ENCODE assay signal across 10 cellular contexts in genomic region chr9:109745335-109746283, GRCh38. TPM values are rescaled to one million over a fixed set of nuclear protein-coding genes. Genes with fewer than 3 reads are reported as not detected.
DNase-seq lines count a peak whose midpoint lies in the region; ATAC-seq, FAIRE-seq and TF ChIP-seq lines count a peak whose summit lies in the region.
"Had no signal": no experiment of that assay in that cellular context is flagged by ENCODE, and none has a peak within 500 bp of the region (broad histone marks: within the 10 kb centered on the region; RNA-seq: fewer than 3 reads in every experiment).

No MANE protein-coding gene starts in this region.

- H3K79me2 ChIP-seq in SK-N-SH (ENCODE audit: insufficient read depth): no peaks in the 10 kb centered on the region

- no peaks in the 10 kb centered on the region for H3K9me2 ChIP-seq in SK-N-SH

- no peaks in the 10 kb centered on the region for H4K20me1 ChIP-seq in SK-N-SH (ENCODE audit: insufficient read depth)

- H3K9ac ChIP-seq in SK-N-SH: no peak overlapping the region

- 18% methylated on average over 11 of the region's 11 CpGs for WGBS in SK-N-SH (ENCODE audit: low lambda C conversion rate)

- no peaks in the 10 kb centered on the region for H3K36me3 ChIP-seq in SK-N-SH (replicated peaks in 1 of 2; ENCODE audit: control insufficient read depth in 1 of 2, insufficient read depth in 2 of 2, low read length in 1 of 2)
- H3K36me3 ChIP-seq in lower lobe of right lung: no peaks in the 10 kb centered on the region
- H3K36me3 ChIP-seq in uterus: no peaks in the 10 kb centered on the region

- TF ChIP-seq EP300 in SK-N-SH (IDR thresholded peaks at IDR 0.05; ENCODE audit: borderline replicate concordance in 1 of 2, low read depth in 1 of 2, low read length in 1 of 2): no peak

- POLR2A ChIA-PET in SK-N-SH (lab: Yijun Ruan, JAX): no interaction called here

- intact Hi-C loops in lower lobe of right lung (cut with DNase I): no loop called here
- intact Hi-C loops in uterus (cut with DNase I; ENCODE audit: low total_unique reads): no loop called here

- peak overlapping the region; percentile 27; the same call in 1 of the 2 replicates for H2AFZ ChIP-seq in SK-N-SH (ENCODE audit: low read depth)

- TF ChIP-seq RAD21 in SK-N-SH (IDR thresholded peaks at IDR 0.05; ENCODE audit: low read length): no peak

- no peaks in the 10 kb centered on the region; a peak in 2 of 4 replicates for H3K4me1 ChIP-seq in SK-N-SH (ENCODE audit: control insufficient read depth in 1 of 2, insufficient read depth in 2 of 2, low read depth in 1 of 2, low read length in 1 of 2)
- peaks cover 10% of the 10 kb centered on the region for H3K4me1 ChIP-seq in lower lobe of right lung
- peaks cover 0 to 9% of the 10 kb centered on the region in 2 donors for H3K4me1 ChIP-seq in uterus

- H3K27me3 ChIP-seq in SK-N-SH (ENCODE audit: insufficient read depth) (no peaks in the 10 kb centered on the region; the same call in 1 of the 2 replicates), lower lobe of right lung (ENCODE audit: low read depth) (no peaks in the 10 kb centered on the region), uterus (no peaks in the 10 kb centered on the region)

- TF ChIP-seq CTCF in SK-N-SH (IDR thresholded peaks at IDR 0.05): no peak
- no peak for TF ChIP-seq CTCF in choroid plexus epithelial cell (conservative IDR thresholded peaks at IDR 0.05; ENCODE audit: low read depth, low read length)
- TF ChIP-seq CTCF in lower lobe of right lung (IDR thresholded peaks at IDR 0.05): no peak
- TF ChIP-seq CTCF in uterus (IDR thresholded peaks at IDR 0.05): no peak

- DNase-seq in SK-N-SH: no peak
- DNase-seq in choroid plexus epithelial cell (ENCODE audit: low read depth): peak; percentile 74
- peak; percentile 67 for DNase-seq in lower lobe of right lung
- DNase-seq in uterus: peak; percentile 65 to 73
- no peak for DNase-seq in HTR-8/SVneo (ENCODE audit: insufficient read length, low spot score)
- no peak for DNase-seq in NCI-H82 (lab: John Stamatoyannopoulos, UW)
- DNase-seq: activated CD4-positive, alpha-beta T cell treated with anti-CD3 and anti-CD28 coated beads, Interleukin-2, amount 50 U/mL, for 1 hour had no signal

- no peaks in the 10 kb centered on the region for H3F3A ChIP-seq in SK-N-SH (replicated peaks; ENCODE audit: insufficient read depth)

- no peak overlapping the region; a peak in 1 of 4 replicates for H3K4me3 ChIP-seq in SK-N-SH (ENCODE audit: low read depth in 2 of 2, low read length in 1 of 2)
- no peak overlapping the region for H3K4me3 ChIP-seq in choroid plexus epithelial cell (ENCODE audit: low read depth, low read length)
- no peak overlapping the region for H3K4me3 ChIP-seq in lower lobe of right lung
- no peak overlapping the region for H3K4me3 ChIP-seq in uterus

- H3K27ac ChIP-seq in SK-N-SH (ENCODE audit: low read depth in 2 of 2, low read length in 1 of 2) (no peak overlapping the region), lower lobe of right lung (peak overlapping the region; percentile 56), uterus (peak overlapping the region; percentile 59 to 71)

- ATAC-seq in SK-N-SH treated with all-trans-retinoic acid at 6 μM for 48 hours: no peak
- ATAC-seq in lower lobe of right lung: peak; percentile 76 to 95
- no peak for ATAC-seq in HG02798 (IDR thresholded peaks at IDR 0.05; ENCODE audit: poor library complexity, unreplicated experiment)

- H3K9me3 ChIP-seq in SK-N-SH: no peaks in the 10 kb centered on the region
- H3K9me3 ChIP-seq in lower lobe of right lung: no peaks in the 10 kb centered on the region
- H3K9me3 ChIP-seq in uterus: no peaks in the 10 kb centered on the region

- FAIRE-seq in HTR-8/SVneo (lab: Jason Lieb, UNC): no peak
- FAIRE-seq: colon had no signal

- TF ChIP-seq POLR2A in uterus (IDR thresholded peaks at IDR 0.05): no peak

- H3K4me2 ChIP-seq in SK-N-SH: no peak overlapping the region

- CTCF ChIA-PET in SK-N-SH (lab: Yijun Ruan, JAX): no interaction called here

TF ChIP-seq in SK-N-SH, 30 proteins besides CTCF, POLR2A, EP300 and RAD21:
- TF ChIP-seq YY1 (IDR thresholded peaks at IDR 0.05; ENCODE audit: low read depth) (no peak), ELF1 (IDR thresholded peaks at IDR 0.05) (no peak), GATA2 (CRISPR knock-in tag; IDR thresholded peaks at IDR 0.05) (no peak), IRF3 (IDR thresholded peaks at IDR 0.05; ENCODE audit: low read depth, low read length) (no peak), PBX3 (IDR thresholded peaks at IDR 0.05) (no peak), SIN3A (IDR thresholded peaks at IDR 0.05; ENCODE audit: borderline replicate concordance, low read depth, low read length) (no peak), TCF12 (IDR thresholded peaks at IDR 0.05) (no peak), SMC3 (IDR thresholded peaks at IDR 0.05; ENCODE audit: low read depth, low read length) (no peak), NFIC (IDR thresholded peaks at IDR 0.05; ENCODE audit: borderline replicate concordance) (no peak), JUND (IDR thresholded peaks at IDR 0.05) (no peak)
TF ChIP-seq in SK-N-SH: peak in this region for 0.

TF ChIP-seq in SK-N-SH treated with all-trans-retinoic acid at 6 μM for 48 hours, 23 proteins besides CTCF, POLR2A, EP300 and RAD21:
- TF ChIP-seq SNAI2 (CRISPR knock-in tag; IDR thresholded peaks at IDR 0.05): no peak
- TF ChIP-seq ESRRG (CRISPR knock-in tag; IDR thresholded peaks at IDR 0.05): no peak
TF ChIP-seq in SK-N-SH treated with all-trans-retinoic acid at 6 μM for 48 hours: peak in this region for 0.

RNA-seq across cellular contexts. Expression of gene PALM2AKAP2, which starts 34.4 kb away (rescaled TPM):
- polyA plus RNA-seq in SK-N-SH (2012; rRNA removed): 3.6 and 4.3 TPM in 2 replicates
- 4.1 and 4.8 TPM in 2 replicates for polyA plus RNA-seq in SK-N-SH (2012; cell fraction: cytosol; rRNA removed)
- 1.9 and 2.7 TPM in 2 replicates for polyA plus RNA-seq in SK-N-SH (2012; cell fraction: nucleus; rRNA removed)
- total RNA-seq in lower lobe of right lung (26.2 TPM), uterus (10 to 100 TPM in 3 of 4 donors, 1 to 10 TPM in 1; 2.1 to 49.5 (median 26.3) TPM)

Comparison
In these comparisons a context has a peak if more than half of its experiments do, and no peak if none do; other contexts are left out.
1. DNase-seq: peak in choroid plexus epithelial cell (single experiment), lower lobe of right lung (single experiment) and uterus (2 of 2); none in SK-N-SH (single experiment), HTR-8/SVneo (single experiment) and NCI-H82 (single experiment).
2. H3K27ac ChIP-seq: peak in lower lobe of right lung (single experiment) and uterus (2 of 2); none in SK-N-SH (0 of 2).
3. ATAC-seq: peak in lower lobe of right lung (2 of 2); none in SK-N-SH treated with all-trans-retinoic acid at 6 μM for 48 hours (single experiment) and HG02798 (single experiment).